ENCODE assay signal across 17 cellular contexts in genomic region chr3:184164648-184165330, GRCh38.
"Had no signal": no experiment of that assay in that cellular context is flagged by ENCODE, and none has a peak within 500 bp of the region (broad histone marks: within the 10 kb centered on the region; RNA-seq: fewer than 3 reads in every experiment).

No MANE protein-coding gene starts in this region.

- H3K4me3 ChIP-seq: heart left ventricle, lung, right atrium auricular region, tibial artery, upper lobe of right lung, vagina had no signal

- H3K9me3 ChIP-seq: heart left ventricle, right atrium auricular region, tibial artery, upper lobe of right lung, vagina had no signal

- H3K27ac ChIP-seq: heart left ventricle, right atrium auricular region, tibial artery, upper lobe of right lung, vagina had no signal

- H3K27me3 Mint-ChIP-seq: naive thymus-derived CD4-positive, alpha-beta T cell; stimulated activated naive CD8-positive, alpha-beta T cell treated with anti-CD3 and anti-CD28 coated beads, Interleukin-15, Interleukin-2, amounts not matched to agents 100 ng/mL and 50 ng/mL, for 24 hours had no signal

- H3K4me3 Mint-ChIP-seq: naive thymus-derived CD4-positive, alpha-beta T cell; stimulated activated effector memory CD8-positive, alpha-beta T cell treated with anti-CD3 and anti-CD28 coated beads, Interleukin-12 subunit alpha, Interleukin-12 subunit beta, amount 100 ng/mL, for 72 hours; stimulated activated naive CD8-positive, alpha-beta T cell treated with anti-CD3 and anti-CD28 coated beads, Interleukin-15, Interleukin-2, amounts not matched to agents 100 ng/mL and 50 ng/mL, for 24 hours had no signal

- ATAC-seq: heart left ventricle; left colon; left ventricle myocardium superior; stimulated activated effector memory CD8-positive, alpha-beta T cell treated with anti-CD3 and anti-CD28 coated beads, Interleukin-12 subunit alpha, Interleukin-12 subunit beta, amount 100 ng/mL, for 72 hours; upper lobe of right lung had no signal

- H3K9me3 Mint-ChIP-seq: naive thymus-derived CD4-positive, alpha-beta T cell; stimulated activated effector memory CD8-positive, alpha-beta T cell treated with anti-CD3 and anti-CD28 coated beads, Interleukin-12 subunit alpha, Interleukin-12 subunit beta, amount 100 ng/mL, for 72 hours; stimulated activated naive CD8-positive, alpha-beta T cell treated with anti-CD3 and anti-CD28 coated beads, Interleukin-15, Interleukin-2, amounts not matched to agents 100 ng/mL and 50 ng/mL, for 24 hours had no signal

- H3K27me3 ChIP-seq: heart left ventricle, right atrium auricular region, tibial artery, upper lobe of right lung, vagina had no signal

- DNase-seq: effector memory CD4-positive, alpha-beta T cell; foreskin melanocyte; hippocampal formation; left colon; left ventricle myocardium superior; naive thymus-derived CD4-positive, alpha-beta T cell; small intestine; stimulated activated CD4-positive, alpha-beta T cell treated with anti-CD3 and anti-CD28 coated beads, Interleukin-4, amount 100 ng/mL, for 1 hour; stimulated activated CD8-positive, alpha-beta memory T cell treated with anti-CD3 and anti-CD28 coated beads, Interleukin-4, amount 100 ng/mL, for 48 hours; tibial artery; upper lobe of right lung had no signal

- H3K27ac Mint-ChIP-seq: stimulated activated naive CD8-positive, alpha-beta T cell treated with anti-CD3 and anti-CD28 coated beads, Interleukin-15, Interleukin-2, amounts not matched to agents 100 ng/mL and 50 ng/mL, for 24 hours had no signal
